ENCODE assay signal across 1 cellular context in the genomic region with DNA sequence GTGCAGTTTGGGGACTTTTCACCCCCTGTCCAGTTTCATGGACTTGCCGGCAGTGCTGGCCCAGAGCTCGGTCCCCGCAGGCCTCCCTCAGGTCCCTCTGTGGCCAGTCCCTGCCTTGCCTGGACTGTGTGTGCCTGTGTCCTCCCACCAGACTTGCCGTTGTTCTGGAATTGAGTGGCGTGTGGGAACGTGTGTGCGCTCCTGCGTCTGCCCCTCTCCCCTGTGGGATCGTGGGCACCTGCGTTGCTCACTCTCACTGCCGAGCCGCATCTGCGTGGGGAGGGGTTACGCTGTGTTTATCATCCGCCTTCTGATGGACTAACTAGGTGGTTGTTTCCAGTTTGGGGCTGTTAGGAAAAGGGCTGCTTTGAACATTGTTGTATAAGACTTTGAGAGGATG.
TF ChIP-seq lines count a peak whose summit lies in the region.

No MANE protein-coding gene starts in this region.

TF ChIP-seq in endothelial cell of umbilical vein, 7 proteins besides CTCF, POLR2A, EP300 and RAD21:
- TF ChIP-seq, protein P1, sequence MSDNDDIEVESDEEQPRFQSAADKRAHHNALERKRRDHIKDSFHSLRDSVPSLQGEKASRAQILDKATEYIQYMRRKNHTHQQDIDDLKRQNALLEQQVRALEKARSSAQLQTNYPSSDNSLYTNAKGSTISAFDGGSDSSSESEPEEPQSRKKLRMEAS (IDR thresholded peaks at IDR 0.05; ENCODE audit: insufficient read depth, insufficient read length) = no peak
- TF ChIP-seq MYC (IDR thresholded peaks at IDR 0.05; ENCODE audit: low read depth, low read length) (no peak), EZH2 (IDR thresholded peaks at IDR 0.05; ENCODE audit: borderline replicate concordance, low read depth, low read length, severe bottlenecking) (no peak), JUN (IDR thresholded peaks at IDR 0.05; ENCODE audit: borderline replicate concordance, insufficient read depth, insufficient read length, low read depth) (no peak), POLR2AphosphoS5 (IDR thresholded peaks at IDR 0.05; ENCODE audit: insufficient read depth, low read depth, low read length) (no peak), FOS (IDR thresholded peaks at IDR 0.05; ENCODE audit: borderline replicate concordance, insufficient read depth, low read length) (no peak), GATA2 (IDR thresholded peaks at IDR 0.05; ENCODE audit: insufficient read depth, insufficient read length, low read depth, low read length) (no peak)
